In genomic region chr14:68033533-68033932, GRCh38 we compare ENCODE assay signal across 26 cellular contexts.
"Had no signal": no experiment of that assay in that cellular context is flagged by ENCODE, and none has a peak within 500 bp of the region (broad histone marks: within the 10 kb centered on the region; RNA-seq: fewer than 3 reads in every experiment).

No MANE protein-coding gene starts in this region.

- ATAC-seq: esophagus mucosa; left lobe of liver; stimulated activated memory B cell treated with anti-CD40 and anti-IgM and Interleukin-4, amounts not matched to agents 10 μg/mL and 1 μg/mL and 100 μg/mL, for 72 hours; stimulated activated naive CD8-positive, alpha-beta T cell treated with anti-CD3 and anti-CD28 coated beads, Interleukin-15, amount 100 ng/mL, for 72 hours; upper lobe of right lung had no signal

- H3K4me3 ChIP-seq: heart right ventricle, lung, pancreas, prostate gland, smooth muscle cell, thyroid gland, upper lobe of right lung had no signal

- H3K27me3 ChIP-seq: heart right ventricle, pancreas, thyroid gland, upper lobe of right lung had no signal

- H3K4me1 Mint-ChIP-seq: activated CD4-positive, alpha-beta T cell treated with anti-CD3 and anti-CD28 coated beads, Interleukin-2, amount 10 ng/mL, durations not matched to agents 24 days and 14 days; stimulated activated memory B cell treated with anti-CD40 and anti-IgM and Interleukin-4, amounts not matched to agents 10 μg/mL and 1 μg/mL and 100 μg/mL, for 72 hours; stimulated activated naive CD8-positive, alpha-beta T cell treated with anti-CD3 and anti-CD28 coated beads, Interleukin-15, amount 100 ng/mL, for 72 hours had no signal

- H3K9me3 ChIP-seq: pancreas, prostate gland, thyroid gland, upper lobe of right lung had no signal

- DNase-seq: activated CD4-positive, alpha-beta memory T cell treated with anti-CD3 and anti-CD28 coated beads for 36 hours; activated CD4-positive, alpha-beta T cell treated with anti-CD3 and anti-CD28 coated beads, Interleukin-2, amount 10 ng/mL, durations not matched to agents 24 days and 14 days; activated CD4-positive, CD25-positive, alpha-beta regulatory T cell treated with anti-CD3 and anti-CD28 coated beads, Interleukin-2, amount 50 U/mL, for 72 hours; activated CD8-positive, alpha-beta memory T cell treated with anti-CD3 and anti-CD28 coated beads, Interleukin-2, amount 50 U/mL, for 4 hours; activated gamma-delta T cell; activated naive CD4-positive, alpha-beta T cell treated with anti-CD3 and anti-CD28 coated beads, Interleukin-2, amount 50 U/mL, for 16 hours; activated T-cell treated with anti-CD3 and anti-CD28 coated beads, Interleukin-2, amount 50 U/mL, for 1 hour; amniotic stem cell; caudate nucleus; foreskin fibroblast; heart right ventricle; nephron progenitor cell; pancreas; stimulated activated CD4-positive, alpha-beta T cell treated with anti-CD3 and anti-CD28 coated beads, Interleukin-1b, Interleukin-23, amount 100 ng/mL, for 48 hours; stimulated activated CD4-positive, alpha-beta T cell treated with anti-CD3 and anti-CD28 coated beads, Interleukin-4, amount 100 ng/mL, for 4 hours; stimulated activated CD8-positive, alpha-beta memory T cell treated with anti-CD3 and anti-CD28 coated beads, Interleukin-4, amount 100 ng/mL, for 48 hours; stimulated activated naive CD8-positive, alpha-beta T cell treated with anti-CD3 and anti-CD28 coated beads, Interleukin-15, amount 100 ng/mL, for 72 hours; substantia nigra; thyroid gland; upper lobe of right lung had no signal

- H3K4me3 Mint-ChIP-seq: activated CD4-positive, alpha-beta memory T cell treated with anti-CD3 and anti-CD28 coated beads for 36 hours; activated CD4-positive, alpha-beta T cell treated with anti-CD3 and anti-CD28 coated beads, Interleukin-2, amount 10 ng/mL, durations not matched to agents 24 days and 14 days; nephron progenitor cell; stimulated activated memory B cell treated with anti-CD40 and anti-IgM and Interleukin-4, amounts not matched to agents 10 μg/mL and 1 μg/mL and 100 μg/mL, for 72 hours; stimulated activated naive CD8-positive, alpha-beta T cell treated with anti-CD3 and anti-CD28 coated beads, Interleukin-15, amount 100 ng/mL, for 72 hours had no signal

- H3K4me1 ChIP-seq: prostate gland, thyroid gland, upper lobe of right lung had no signal

- H3K27ac ChIP-seq: pancreas, prostate gland, thyroid gland, upper lobe of right lung had no signal

- H3K36me3 ChIP-seq: heart right ventricle, pancreas, prostate gland, thyroid gland, upper lobe of right lung had no signal

- H3K27ac Mint-ChIP-seq: activated CD4-positive, alpha-beta memory T cell treated with anti-CD3 and anti-CD28 coated beads for 36 hours; activated CD4-positive, alpha-beta T cell treated with anti-CD3 and anti-CD28 coated beads, Interleukin-2, amount 10 ng/mL, durations not matched to agents 24 days and 14 days; stimulated activated memory B cell treated with anti-CD40 and anti-IgM and Interleukin-4, amounts not matched to agents 10 μg/mL and 1 μg/mL and 100 μg/mL, for 72 hours; stimulated activated naive CD8-positive, alpha-beta T cell treated with anti-CD3 and anti-CD28 coated beads, Interleukin-15, amount 100 ng/mL, for 72 hours had no signal

- H3K27me3 Mint-ChIP-seq: activated CD4-positive, alpha-beta memory T cell treated with anti-CD3 and anti-CD28 coated beads for 36 hours; stimulated activated memory B cell treated with anti-CD40 and anti-IgM and Interleukin-4, amounts not matched to agents 10 μg/mL and 1 μg/mL and 100 μg/mL, for 72 hours; stimulated activated naive CD8-positive, alpha-beta T cell treated with anti-CD3 and anti-CD28 coated beads, Interleukin-15, amount 100 ng/mL, for 72 hours had no signal
